ENCODE assay signal across 8 cellular contexts in the genomic region with DNA sequence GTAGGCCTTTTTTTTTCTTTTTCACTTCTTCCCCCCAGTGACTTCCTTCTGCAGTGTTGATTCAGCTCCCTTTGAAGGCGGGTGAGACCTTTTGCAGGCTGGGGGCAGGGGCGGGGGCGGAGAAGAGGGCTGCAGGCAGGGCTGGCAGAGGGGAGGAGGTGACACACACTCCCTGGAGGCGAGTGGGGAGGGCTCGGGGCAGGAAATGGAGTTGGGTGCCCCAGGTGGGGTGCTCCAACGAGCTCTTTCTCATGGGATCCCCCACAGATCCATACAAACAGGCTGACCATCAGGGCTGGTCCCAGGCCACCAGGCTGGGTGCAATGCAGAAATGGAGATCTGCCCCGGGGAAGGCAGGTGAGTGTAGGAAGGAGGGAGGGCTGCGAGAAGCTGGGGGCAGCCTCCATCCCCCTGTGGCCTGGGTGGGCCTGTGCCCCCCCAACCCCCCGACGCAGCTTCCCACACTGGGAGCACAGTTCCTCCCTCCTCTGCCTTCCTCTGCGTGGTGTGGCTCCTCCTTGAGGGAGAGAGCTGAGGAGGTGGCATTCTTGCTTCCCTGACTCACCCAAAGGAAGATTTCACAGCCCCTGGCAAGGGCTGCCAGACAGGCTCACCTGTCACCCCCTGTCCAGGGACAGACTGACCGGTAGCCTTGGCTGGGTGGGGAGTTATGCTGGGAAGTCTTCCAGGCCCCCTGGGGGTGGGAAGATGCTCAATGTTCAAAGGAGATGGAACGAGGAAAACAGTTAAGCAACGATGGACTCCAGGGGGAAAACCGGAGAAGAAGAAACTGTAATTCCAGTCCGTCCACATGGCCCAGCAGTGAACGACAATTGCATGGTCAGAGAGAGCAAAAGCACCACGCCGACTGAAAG. TPM values are rescaled to one million over a fixed set of nuclear protein-coding genes. Genes with fewer than 3 reads are reported as not detected.
A peak's percentile ranks its signal among the peaks of the same experiment; 100 is the strongest.
DNase-seq lines count a peak whose midpoint lies in the region; ATAC-seq lines count a peak whose summit lies in the region.

No MANE protein-coding gene starts in this region.

- H3K4me1 Mint-ChIP-seq in activated CD4-positive, alpha-beta T cell treated with anti-CD3 and anti-CD28 coated beads, Interleukin-2, amount 10 ng/mL, durations not matched to agents 24 days and 14 days = peaks cover 78% of the 10 kb centered on the region
- peaks cover 83% of the 10 kb centered on the region for H3K4me1 Mint-ChIP-seq in dendritic cell treated with granulocyte-macrophage colony-stimulating factor and Interleukin-4, amounts not matched to agents 40 ng/mL and 50 ng/mL, for 4 days (ENCODE audit: low read depth)
- H3K4me1 Mint-ChIP-seq in naive B cell = peaks cover 74 to 83% (median 82%) of the 10 kb centered on the region in 3 donors

- DNase-seq in GM03348 (ENCODE audit: low spot score) (peak; percentile 81), KG1 (lab: John Stamatoyannopoulos, UW) (peak; percentile 40), naive B cell (peak; percentile 69), stromal cell of bone marrow (ENCODE audit: low read depth) (peak; percentile 21), NCI-H526 (lab: John Stamatoyannopoulos, UW) (no peak)
- peak; percentile 91 for DNase-seq in activated CD4-positive, alpha-beta T cell treated with anti-CD3 and anti-CD28 coated beads, Interleukin-2, amount 10 ng/mL, durations not matched to agents 24 days and 14 days

- H3K4me3 Mint-ChIP-seq in activated CD4-positive, alpha-beta T cell treated with anti-CD3 and anti-CD28 coated beads, Interleukin-2, amount 10 ng/mL, durations not matched to agents 24 days and 14 days = peak overlapping the region; percentile 94
- peak overlapping the region; percentile 80 for H3K4me3 Mint-ChIP-seq in dendritic cell treated with granulocyte-macrophage colony-stimulating factor and Interleukin-4, amounts not matched to agents 40 ng/mL and 50 ng/mL, for 4 days
- H3K4me3 Mint-ChIP-seq in naive B cell = peak overlapping the region; percentile 81 to 97 (median 90)

- peaks cover 12% of the 10 kb centered on the region for H3K36me3 Mint-ChIP-seq in activated CD4-positive, alpha-beta T cell treated with anti-CD3 and anti-CD28 coated beads, Interleukin-2, amount 10 ng/mL, durations not matched to agents 24 days and 14 days (ENCODE audit: low read depth)
- peaks cover 9% of the 10 kb centered on the region for H3K36me3 Mint-ChIP-seq in dendritic cell treated with granulocyte-macrophage colony-stimulating factor and Interleukin-4, amounts not matched to agents 40 ng/mL and 50 ng/mL, for 4 days (ENCODE audit: low read depth)
- H3K36me3 Mint-ChIP-seq in naive B cell = no peaks in the 10 kb centered on the region

- intact Hi-C loops in activated CD4-positive, alpha-beta T cell treated with anti-CD3 and anti-CD28 coated beads, Interleukin-2, amount 10 ng/mL, durations not matched to agents 24 days and 14 days (cut with micrococcal nuclease) = loop anchor here (1.0 to 10.0 kb wide), 6 partner anchors 9 to 273 kb away; a partner anchor contains a TSS
- intact Hi-C loops in dendritic cell treated with granulocyte-macrophage colony-stimulating factor and Interleukin-4, amounts not matched to agents 40 ng/mL and 50 ng/mL, for 4 days (cut with micrococcal nuclease) = loop anchor here (5.0 kb wide), 2 partner anchors 46 to 126 kb away; a partner anchor contains a TSS

- peak overlapping the region; percentile 99 for H3K27ac Mint-ChIP-seq in activated CD4-positive, alpha-beta T cell treated with anti-CD3 and anti-CD28 coated beads, Interleukin-2, amount 10 ng/mL, durations not matched to agents 24 days and 14 days
- peak overlapping the region; percentile 86 for H3K27ac Mint-ChIP-seq in dendritic cell treated with granulocyte-macrophage colony-stimulating factor and Interleukin-4, amounts not matched to agents 40 ng/mL and 50 ng/mL, for 4 days
- peak overlapping the region; percentile 63 to 96 (median 78) for H3K27ac Mint-ChIP-seq in naive B cell

- no peaks in the 10 kb centered on the region for H3K9me3 Mint-ChIP-seq in activated CD4-positive, alpha-beta T cell treated with anti-CD3 and anti-CD28 coated beads, Interleukin-2, amount 10 ng/mL, durations not matched to agents 24 days and 14 days
- no peaks in the 10 kb centered on the region for H3K9me3 Mint-ChIP-seq in dendritic cell treated with granulocyte-macrophage colony-stimulating factor and Interleukin-4, amounts not matched to agents 40 ng/mL and 50 ng/mL, for 4 days
- H3K9me3 Mint-ChIP-seq in naive B cell = peaks cover 0 to 3% (median 0%) of the 10 kb centered on the region in 7 donors

- ATAC-seq in naive B cell (ENCODE audit: low read depth in 2 of 2) (peak; percentile 32 to 46), GM18502 (IDR thresholded peaks at IDR 0.05; ENCODE audit: poor library complexity, unreplicated experiment) (no peak)

- no peaks in the 10 kb centered on the region for H3K27me3 Mint-ChIP-seq in activated CD4-positive, alpha-beta T cell treated with anti-CD3 and anti-CD28 coated beads, Interleukin-2, amount 10 ng/mL, durations not matched to agents 24 days and 14 days
- no peaks in the 10 kb centered on the region for H3K27me3 Mint-ChIP-seq in dendritic cell treated with granulocyte-macrophage colony-stimulating factor and Interleukin-4, amounts not matched to agents 40 ng/mL and 50 ng/mL, for 4 days
- no peaks in the 10 kb centered on the region for H3K27me3 Mint-ChIP-seq in naive B cell

RNA-seq across cellular contexts. Expression of a gene that starts 7.1 kb away (rescaled TPM):
- 265 and 266 TPM in 2 replicates for total RNA-seq in activated CD4-positive, alpha-beta T cell treated with anti-CD3 and anti-CD28 coated beads, Interleukin-2, amount 10 ng/mL, durations not matched to agents 24 days and 14 days
- polyA plus RNA-seq in naive B cell (ENCODE audit: low read depth in 6 of 6) = 100 to 1,000 TPM; 220 to 346 (median 303) TPM

RNA-seq across cellular contexts. Expression of a gene that starts 12.0 kb away (rescaled TPM):
- 74.6 and 80.8 TPM in 2 replicates for total RNA-seq in activated CD4-positive, alpha-beta T cell treated with anti-CD3 and anti-CD28 coated beads, Interleukin-2, amount 10 ng/mL, durations not matched to agents 24 days and 14 days
- 10 to 100 TPM in 5 of 6 donors, 1 to 10 TPM in 1; 7.8 to 14.2 (median 12.3) TPM for polyA plus RNA-seq in naive B cell (ENCODE audit: low read depth in 6 of 6)

RNA-seq across cellular contexts. Expression of a gene that starts 54.3 kb away (rescaled TPM):
- 44.2 and 46.5 TPM in 2 replicates for total RNA-seq in activated CD4-positive, alpha-beta T cell treated with anti-CD3 and anti-CD28 coated beads, Interleukin-2, amount 10 ng/mL, durations not matched to agents 24 days and 14 days
- polyA plus RNA-seq in naive B cell (ENCODE audit: low read depth in 6 of 6) = 10 to 100 TPM; 28.1 to 43.5 (median 36.1) TPM

Comparison
In these comparisons a context has a peak if more than half of its experiments do, and no peak if none do; other contexts are left out.
1. DNase-seq: peak in GM03348 (single experiment), KG1 (single experiment), activated CD4-positive, alpha-beta T cell treated with anti-CD3 and anti-CD28 coated beads, Interleukin-2, amount 10 ng/mL, durations not matched to agents 24 days and 14 days (single experiment), naive B cell (single experiment) and stromal cell of bone marrow (single experiment); none in NCI-H526 (0 of 2).
2. Peak in every context shown above with its lines, with median percentiles within 50 percentile points of each other: H3K27ac Mint-ChIP-seq and H3K4me3 Mint-ChIP-seq.